In genomic region chr4:102335616-102336015, GRCh38 we compare ENCODE assay signal across 19 cellular contexts. TPM values are rescaled to one million over a fixed set of nuclear protein-coding genes. Genes with fewer than 3 reads are reported as not detected.
DNase-seq lines count a peak whose midpoint lies in the region; ATAC-seq and TF ChIP-seq lines count a peak whose summit lies in the region.
"Had no signal": no experiment of that assay in that cellular context is flagged by ENCODE, and none has a peak within 500 bp of the region (broad histone marks: within the 10 kb centered on the region; RNA-seq: fewer than 3 reads in every experiment).

No MANE protein-coding gene starts in this region.

- POLR2A ChIA-PET in activated CD8-positive, alpha-beta T cell treated with anti-CD3 and anti-CD28 coated beads for 36 hours (lab: Charles Lee) = interaction anchor here (1.5 kb wide), 1 partner anchor 17 kb away, joined by 3 read pairs; no protein-coding TSS in a partner anchor
- POLR2A ChIA-PET in naive thymus-derived CD8-positive, alpha-beta T cell (lab: Charles Lee) = interaction anchor here (1.4 kb wide), 1 partner anchor 9 kb away, joined by 5 read pairs; the partner anchor contains the start of gene SLC39A8

- no peak for TF ChIP-seq CTCF in activated CD8-positive, alpha-beta T cell treated with anti-CD3 and anti-CD28 coated beads for 36 hours (IDR thresholded peaks at IDR 0.05)

- H3K36me3 Mint-ChIP-seq in activated T-cell treated with anti-CD3 and anti-CD28 coated beads, Interleukin-2, amount 50 U/mL, for 4 hours (ENCODE audit: insufficient read depth) = peaks cover 11% of the 10 kb centered on the region
- peaks cover 39% of the 10 kb centered on the region for H3K36me3 Mint-ChIP-seq in activated CD8-positive, alpha-beta T cell treated with anti-CD3 and anti-CD28 coated beads for 36 hours (ENCODE audit: low read depth)
- peaks cover 0 to 11% (median 2%) of the 10 kb centered on the region in 3 donors for H3K36me3 Mint-ChIP-seq in naive thymus-derived CD8-positive, alpha-beta T cell

- CTCF ChIA-PET in activated CD8-positive, alpha-beta T cell treated with anti-CD3 and anti-CD28 coated beads for 36 hours (lab: Charles Lee) = interaction anchor here (1.1 to 1.6 kb wide), 2 partner anchors 9 to 18 kb away, joined by 3 to 7 read pairs; partner anchors contain the start of gene SLC39A8

- no peaks in the 10 kb centered on the region for H3K9me3 Mint-ChIP-seq in activated T-cell treated with anti-CD3 and anti-CD28 coated beads, Interleukin-2, amount 50 U/mL, for 4 hours
- peaks cover 2% of the 10 kb centered on the region for H3K9me3 Mint-ChIP-seq in activated CD8-positive, alpha-beta T cell treated with anti-CD3 and anti-CD28 coated beads for 36 hours
- peaks cover 0 to 3% (median 0%) of the 10 kb centered on the region in 9 donors for H3K9me3 Mint-ChIP-seq in naive thymus-derived CD8-positive, alpha-beta T cell
- H3K9me3 Mint-ChIP-seq: H9 had no signal

- ATAC-seq in activated T-cell treated with anti-CD3 and anti-CD28 coated beads, Interleukin-2, amount 50 U/mL, for 4 hours = peak; percentile 48 to 52
- peak; percentile 49 for ATAC-seq in HG02885 (IDR thresholded peaks at IDR 0.05; ENCODE audit: poor library complexity, unreplicated experiment)
- peak; percentile 62 for ATAC-seq in activated CD8-positive, alpha-beta T cell treated with anti-CD3 and anti-CD28 coated beads for 36 hours
- ATAC-seq in naive thymus-derived CD8-positive, alpha-beta T cell = peak; percentile 39 to 54

- H3K27me3 Mint-ChIP-seq in activated T-cell treated with anti-CD3 and anti-CD28 coated beads, Interleukin-2, amount 50 U/mL, for 4 hours (ENCODE audit: low read depth) = no peaks in the 10 kb centered on the region
- no peaks in the 10 kb centered on the region for H3K27me3 Mint-ChIP-seq in activated CD8-positive, alpha-beta T cell treated with anti-CD3 and anti-CD28 coated beads for 36 hours
- no peaks in the 10 kb centered on the region for H3K27me3 Mint-ChIP-seq in naive thymus-derived CD8-positive, alpha-beta T cell

- no peak for DNase-seq in activated T-cell treated with anti-CD3 and anti-CD28 coated beads, Interleukin-2, amount 50 U/mL, for 4 hours
- no peak for DNase-seq in activated T-cell treated with anti-CD3 and anti-CD28 coated beads, Interleukin-2, amount 50 U/mL, for 1 hour
- no peak for DNase-seq in activated CD8-positive, alpha-beta T cell treated with anti-CD3 and anti-CD28 coated beads for 36 hours
- peak in 2 of 10 donors; percentile 14 to 20 for DNase-seq in naive thymus-derived CD8-positive, alpha-beta T cell
- DNase-seq in hepatic stellate cell (ENCODE audit: low spot score) = no peak
- DNase-seq in HUDEP-2 (lab: John Stamatoyannopoulos, UW; ENCODE audit: unreplicated experiment in 76 of 76) = no peak
- no peak for DNase-seq in NCI-H1930 (lab: John Stamatoyannopoulos, UW)
- DNase-seq: C1 segment of cervical spinal cord; DMS 273 treated with DMSO at 0.1 percent for 48 hours; EL; H9; NCI-H1417 treated with DMSO at 0.1 percent for 48 hours; NCI-H2107; NCI-H345; NCI-H526 treated with DMSO at 0.1 percent for 48 hours; NK-92 treated with Interleukin-12 subunit alpha and Interleukin-12 subunit beta, amount 100 ng/mL, for 24 hours; OCI-M1; RPMI8226 had no signal

- H3K27ac Mint-ChIP-seq in activated CD8-positive, alpha-beta T cell treated with anti-CD3 and anti-CD28 coated beads for 36 hours = no peak overlapping the region
- peak overlapping the region in 1 of 10 donors; percentile 0 for H3K27ac Mint-ChIP-seq in naive thymus-derived CD8-positive, alpha-beta T cell
- H3K27ac Mint-ChIP-seq: H9 had no signal

- peaks cover 54% of the 10 kb centered on the region for H3K4me1 Mint-ChIP-seq in activated T-cell treated with anti-CD3 and anti-CD28 coated beads, Interleukin-2, amount 50 U/mL, for 4 hours (ENCODE audit: low read depth)
- H3K4me1 Mint-ChIP-seq in activated CD8-positive, alpha-beta T cell treated with anti-CD3 and anti-CD28 coated beads for 36 hours (ENCODE audit: low read depth) = peaks cover 69% of the 10 kb centered on the region
- H3K4me1 Mint-ChIP-seq in naive thymus-derived CD8-positive, alpha-beta T cell = peaks cover 30 to 75% (median 56%) of the 10 kb centered on the region in 4 donors

- H3K4me3 Mint-ChIP-seq in activated T-cell treated with anti-CD3 and anti-CD28 coated beads, Interleukin-2, amount 50 U/mL, for 4 hours = no peak overlapping the region
- H3K4me3 Mint-ChIP-seq in activated CD8-positive, alpha-beta T cell treated with anti-CD3 and anti-CD28 coated beads for 36 hours = no peak overlapping the region
- H3K4me3 Mint-ChIP-seq in naive thymus-derived CD8-positive, alpha-beta T cell = no peak overlapping the region
- H3K4me3 Mint-ChIP-seq: H9 had no signal

- intact Hi-C loops in activated CD8-positive, alpha-beta T cell treated with anti-CD3 and anti-CD28 coated beads for 36 hours (cut with micrococcal nuclease) = no loop called here

RNA-seq across cellular contexts. Expression of gene SLC39A8, which starts 9.7 kb away (rescaled TPM):
- total RNA-seq in activated T-cell treated with anti-CD3 and anti-CD28 coated beads, Interleukin-2, amount 50 U/mL, for 4 hours = 10 to 100 TPM; 49.4 to 55.2 (median 55.0) TPM
- 10 to 100 TPM; 60.2 to 61.6 TPM for total RNA-seq in activated CD8-positive, alpha-beta T cell treated with anti-CD3 and anti-CD28 coated beads for 36 hours
- 10 to 100 TPM; 13.1 to 13.7 TPM for total RNA-seq in naive thymus-derived CD8-positive, alpha-beta T cell
- 10 to 100 TPM; 32.8 to 39.4 (median 35.2) TPM for polyA plus RNA-seq in naive thymus-derived CD8-positive, alpha-beta T cell
